1 cellular context compared by ENCODE assay signal in genomic region chr2:96843538-96844268, GRCh38.
TF ChIP-seq lines count a peak whose summit lies in the region.

Gene ANKRD23 (minus strand): TSS chr2:96844021. CDS start chr2:96843992, 29 bp downstream.

TF ChIP-seq in K562, 482 proteins besides CTCF, POLR2A, EP300 and RAD21 (continued from another document):
- no peak for TF ChIP-seq ZNF512 (tag; IDR thresholded peaks at IDR 0.05)
- no peak for TF ChIP-seq ZEB2 (IDR thresholded peaks at IDR 0.05)
- peak; percentile 48; the same call in 1 of the 2 replicates for TF ChIP-seq ZNF121 (CRISPR knock-in tag; conservative IDR thresholded peaks at IDR 0.05)
- 0 out of 2 replicates have a peak, but pooled peaks have one; percentile 27 for TF ChIP-seq PTBP1 (IDR thresholded peaks at IDR 0.05; ENCODE audit: low read depth, low read length)
- TF ChIP-seq FOXK1 (CRISPR knock-in tag; IDR thresholded peaks at IDR 0.05; ENCODE audit: borderline replicate concordance): no peak
- no peak for TF ChIP-seq ZNF263 (CRISPR knock-in tag; IDR thresholded peaks at IDR 0.05; ENCODE audit: borderline replicate concordance)
